ENCODE assay signal across 34 cellular contexts in the genomic region with DNA sequence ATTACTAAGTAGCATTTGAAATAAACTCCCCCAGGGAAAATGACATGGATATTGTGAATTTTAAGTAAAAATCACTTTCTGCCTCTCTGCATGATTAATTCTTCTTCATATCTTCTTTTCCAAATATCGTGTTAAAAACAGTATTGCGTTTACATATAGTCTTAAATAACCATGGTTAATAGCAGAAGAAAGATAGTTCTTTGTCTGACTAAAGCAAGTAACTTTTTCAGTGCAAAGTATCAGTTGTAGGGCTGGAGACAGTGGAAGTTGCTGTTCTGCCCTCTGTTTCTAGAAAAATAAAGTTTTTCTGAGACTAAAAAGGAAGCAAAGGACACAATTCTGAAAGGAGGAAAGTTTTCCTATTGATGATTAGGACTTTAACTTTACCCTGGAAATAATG.
A peak's percentile ranks its signal among the peaks of the same experiment; 100 is the strongest.
DNase-seq lines count a peak whose midpoint lies in the region; ATAC-seq, FAIRE-seq and TF ChIP-seq lines count a peak whose summit lies in the region.
"Had no signal": no experiment of that assay in that cellular context is flagged by ENCODE, and none has a peak within 500 bp of the region (broad histone marks: within the 10 kb centered on the region; RNA-seq: fewer than 3 reads in every experiment).

No MANE protein-coding gene starts in this region.

- no peaks in the 10 kb centered on the region for H3K9me2 ChIP-seq in SK-N-SH

- H3K9me3 Mint-ChIP-seq in HFFc6: no peaks in the 10 kb centered on the region
- H3K9me3 Mint-ChIP-seq in activated T-helper 17 cell treated with anti-CD3 and anti-CD28 coated beads, Interleukin-2, amount 50 U/mL, for 72 hours: peaks cover 4% of the 10 kb centered on the region
- H3K9me3 Mint-ChIP-seq: activated T-helper 2 cell treated with anti-CD3 and anti-CD28 coated beads, Interferon-gamma antibody, Interleukin-2, Interleukin-4, amounts not matched to agents 10 μg/mL and 5 μg/mL and 100 μg/mL, durations not matched to agents 14 hours and 24 hours and 36 hours; stimulated activated naive CD8-positive, alpha-beta T cell treated with anti-CD3 and anti-CD28 coated beads, Interleukin-15, amount 100 ng/mL, for 72 hours had no signal

- peaks cover 2 to 7% of the 10 kb centered on the region in 2 experiments; a peak in 3 of 4 replicates for H3K4me1 ChIP-seq in SK-N-SH (ENCODE audit: control insufficient read depth in 1 of 2, insufficient read depth in 2 of 2, low read depth in 1 of 2, low read length in 1 of 2)
- H3K4me1 ChIP-seq in mesodermal cell (ENCODE audit: control insufficient read depth, insufficient read depth, low read length, poor library complexity, severe bottlenecking): peaks cover 24% of the 10 kb centered on the region
- H3K4me1 ChIP-seq in smooth muscle cell (ENCODE audit: low read depth): no peaks in the 10 kb centered on the region
- H3K4me1 ChIP-seq: colonic mucosa, left ventricle myocardium inferior, parathyroid adenoma, right atrium auricular region, vagina had no signal

- no peaks in the 10 kb centered on the region for H3K9me3 ChIP-seq in SK-N-SH
- peaks cover 8% of the 10 kb centered on the region for H3K9me3 ChIP-seq in mesodermal cell (ENCODE audit: control insufficient read depth, low read length)
- no peaks in the 10 kb centered on the region for H3K9me3 ChIP-seq in smooth muscle cell (replicated peaks; ENCODE audit: low read depth)
- H3K9me3 ChIP-seq: colonic mucosa, HAP-1, left ventricle myocardium inferior, right atrium auricular region, thoracic aorta, vagina had no signal

- H3K27ac ChIP-seq in SK-N-SH (ENCODE audit: low read depth in 2 of 2, low read length in 1 of 2): peak overlapping the region in 1 of 2 experiments; percentile 58; a peak in 1 of 4 replicates
- H3K27ac ChIP-seq in mesodermal cell (ENCODE audit: low read depth, low read length, severe bottlenecking): peak overlapping the region; percentile 1
- H3K27ac ChIP-seq in smooth muscle cell (ENCODE audit: low read depth): no peak overlapping the region
- H3K27ac ChIP-seq: BLaER1, colonic mucosa, left ventricle myocardium inferior, parathyroid adenoma, right atrium auricular region, thoracic aorta, vagina, VCaP had no signal

- DNase-seq in HFFc6 (no peak), SK-N-SH (no peak), smooth muscle cell (lab: John Stamatoyannopoulos, UW; ENCODE audit: unreplicated experiment) (no peak), urothelium cell line (ENCODE audit: low spot score) (no peak), RKO (ENCODE audit: low spot score) (no peak)
- DNase-seq: activated CD4-positive, alpha-beta T cell treated with anti-CD3 and anti-CD28 coated beads for 4 hours; activated CD8-positive, alpha-beta T cell treated with anti-CD3 and anti-CD28 coated beads, Interleukin-2, amount 10 ng/mL, durations not matched to agents 7 days and 5 days; amniotic stem cell; colonic mucosa; effector CD4-positive, alpha-beta T cell; islet precursor cell; Karpas-422; left ventricle myocardium inferior; NCI-H1436 treated with DMSO at 0.1 percent for 48 hours; NCI-H2081 treated with DMSO at 0.1 percent for 48 hours; NCI-H2227 treated with DMSO at 0.1 percent for 48 hours; NCI-H69; SHP77 treated with DMSO at 0.1 percent for 48 hours; stimulated activated CD8-positive, alpha-beta memory T cell treated with anti-CD3 and anti-CD28 coated beads, Interleukin-4, amount 100 ng/mL, for 48 hours; stimulated activated naive CD8-positive, alpha-beta T cell treated with anti-CD3 and anti-CD28 coated beads, Interleukin-15, amount 100 ng/mL, for 72 hours; T-helper 9 cell had no signal

- H4K20me1 ChIP-seq in SK-N-SH (ENCODE audit: insufficient read depth): no peaks in the 10 kb centered on the region
- no peaks in the 10 kb centered on the region for H4K20me1 ChIP-seq in smooth muscle cell (ENCODE audit: low read depth)
- H4K20me1 ChIP-seq: BLaER1 had no signal

- TF ChIP-seq CTCF in HFFc6 (IDR thresholded peaks at IDR 0.05) (no peak), SK-N-SH (IDR thresholded peaks at IDR 0.05) (no peak), smooth muscle cell (IDR thresholded peaks at IDR 0.05; ENCODE audit: borderline replicate concordance, insufficient read depth, poor library complexity, severe bottlenecking) (no peak)

- no peak for ATAC-seq in activated T-helper 17 cell treated with anti-CD3 and anti-CD28 coated beads, Interleukin-2, amount 50 U/mL, for 72 hours (replicated peaks)
- ATAC-seq: activated CD8-positive, alpha-beta T cell treated with anti-CD3 and anti-CD28 coated beads, Interleukin-2, amount 10 ng/mL, durations not matched to agents 7 days and 5 days; HepG2; stimulated activated naive CD8-positive, alpha-beta T cell treated with anti-CD3 and anti-CD28 coated beads, Interleukin-15, amount 100 ng/mL, for 72 hours had no signal

- H3K79me2 ChIP-seq in SK-N-SH (ENCODE audit: insufficient read depth) (no peaks in the 10 kb centered on the region), smooth muscle cell (ENCODE audit: low read depth) (no peaks in the 10 kb centered on the region)
- H3K79me2 ChIP-seq: parathyroid adenoma had no signal

- POLR2A ChIA-PET in SK-N-SH (lab: Yijun Ruan, JAX): interaction anchor here (0.6 kb wide), 1 partner anchor 530 kb away, joined by 3 read pairs; no protein-coding TSS in a partner anchor

- TF ChIP-seq EP300 in SK-N-SH (IDR thresholded peaks at IDR 0.05; ENCODE audit: borderline replicate concordance in 1 of 2, low read depth in 1 of 2, low read length in 1 of 2): no peak

- H3K4me2 ChIP-seq in SK-N-SH (peak overlapping the region; percentile 17; the same call in 1 of the 2 replicates), smooth muscle cell (peak overlapping the region; percentile 55)
- H3K4me2 ChIP-seq: BLaER1 had no signal

- H3K27me3 ChIP-seq in SK-N-SH (ENCODE audit: insufficient read depth): no peaks in the 10 kb centered on the region
- H3K27me3 ChIP-seq in smooth muscle cell (ENCODE audit: low read depth): no peaks in the 10 kb centered on the region
- H3K27me3 ChIP-seq: BLaER1, colonic mucosa, right atrium auricular region, vagina had no signal

- FAIRE-seq in urothelium cell line (lab: Jason Lieb, UNC): no peak
- FAIRE-seq: HepG2 had no signal

- CTCF ChIA-PET in SK-N-SH (lab: Yijun Ruan, JAX): no interaction called here

- peaks cover 4% of the 10 kb centered on the region; the same call in 1 of the 2 replicates for H3K36me3 Mint-ChIP-seq in HFFc6 (ENCODE audit: low read depth)
- H3K36me3 Mint-ChIP-seq in activated T-helper 17 cell treated with anti-CD3 and anti-CD28 coated beads, Interleukin-2, amount 50 U/mL, for 72 hours (ENCODE audit: low read depth): no peaks in the 10 kb centered on the region
- H3K36me3 Mint-ChIP-seq: activated naive CD4-positive, alpha-beta T cell treated with anti-CD3 and anti-CD28 coated beads, Interleukin-2, amount 50 U/mL, for 24 hours had no signal

- 88% methylated on average over 2 of the region's 2 CpGs for WGBS in SK-N-SH (ENCODE audit: low lambda C conversion rate)
- 80% methylated on average over 1 of the region's 2 CpGs; no CpG with 5 or more reads in 1 of the 2 experiments for WGBS in mesodermal cell (ENCODE audit: insufficient coverage in 2 of 2), 2 experiments
- WGBS in smooth muscle cell (ENCODE audit: low lambda C conversion rate): 50% methylated on average over 2 of the region's 2 CpGs

- H3K36me3 ChIP-seq in SK-N-SH (replicated peaks in 1 of 2; ENCODE audit: control insufficient read depth in 1 of 2, insufficient read depth in 2 of 2, low read length in 1 of 2) (no peaks in the 10 kb centered on the region), mesodermal cell (ENCODE audit: control insufficient read depth, insufficient read depth, low read length) (no peaks in the 10 kb centered on the region), smooth muscle cell (ENCODE audit: low read depth) (no peaks in the 10 kb centered on the region)
- H3K36me3 ChIP-seq: BLaER1, colonic mucosa, HAP-1, left ventricle myocardium inferior, right atrium auricular region, thoracic aorta, vagina had no signal

- H3K27me3 Mint-ChIP-seq in HFFc6 (ENCODE audit: insufficient read depth): no peaks in the 10 kb centered on the region; the same call in 1 of the 2 replicates
- H3K27me3 Mint-ChIP-seq in activated T-helper 17 cell treated with anti-CD3 and anti-CD28 coated beads, Interleukin-2, amount 50 U/mL, for 72 hours: no peaks in the 10 kb centered on the region
- H3K27me3 Mint-ChIP-seq: activated naive CD4-positive, alpha-beta T cell treated with anti-CD3 and anti-CD28 coated beads, Interleukin-2, amount 50 U/mL, for 24 hours; stimulated activated naive CD8-positive, alpha-beta T cell treated with anti-CD3 and anti-CD28 coated beads, Interleukin-15, amount 100 ng/mL, for 72 hours had no signal

- TF ChIP-seq RAD21 in SK-N-SH (IDR thresholded peaks at IDR 0.05; ENCODE audit: low read length): no peak

- H3K4me3 Mint-ChIP-seq in HFFc6: peak overlapping the region; percentile 49
- no peak overlapping the region for H3K4me3 Mint-ChIP-seq in activated T-helper 17 cell treated with anti-CD3 and anti-CD28 coated beads, Interleukin-2, amount 50 U/mL, for 72 hours
- H3K4me3 Mint-ChIP-seq: activated CD8-positive, alpha-beta T cell treated with anti-CD3 and anti-CD28 coated beads, Interleukin-2, amount 10 ng/mL, durations not matched to agents 7 days and 5 days; activated naive CD4-positive, alpha-beta T cell treated with anti-CD3 and anti-CD28 coated beads, Interleukin-2, amount 50 U/mL, for 24 hours; stimulated activated naive CD8-positive, alpha-beta T cell treated with anti-CD3 and anti-CD28 coated beads, Interleukin-15, amount 100 ng/mL, for 72 hours had no signal

- peaks cover 32% of the 10 kb centered on the region for H3K4me1 Mint-ChIP-seq in HFFc6 (ENCODE audit: low read depth)
- no peaks in the 10 kb centered on the region for H3K4me1 Mint-ChIP-seq in activated T-helper 17 cell treated with anti-CD3 and anti-CD28 coated beads, Interleukin-2, amount 50 U/mL, for 72 hours
- H3K4me1 Mint-ChIP-seq: activated naive CD4-positive, alpha-beta T cell treated with anti-CD3 and anti-CD28 coated beads, Interleukin-2, amount 50 U/mL, for 24 hours; stimulated activated naive CD8-positive, alpha-beta T cell treated with anti-CD3 and anti-CD28 coated beads, Interleukin-15, amount 100 ng/mL, for 72 hours had no signal

- H3K27ac Mint-ChIP-seq in HFFc6: peak overlapping the region; percentile 60
- H3K27ac Mint-ChIP-seq in activated T-helper 17 cell treated with anti-CD3 and anti-CD28 coated beads, Interleukin-2, amount 50 U/mL, for 72 hours: no peak overlapping the region
- H3K27ac Mint-ChIP-seq: activated CD8-positive, alpha-beta T cell treated with anti-CD3 and anti-CD28 coated beads, Interleukin-2, amount 10 ng/mL, durations not matched to agents 7 days and 5 days; activated naive CD4-positive, alpha-beta T cell treated with anti-CD3 and anti-CD28 coated beads, Interleukin-2, amount 50 U/mL, for 24 hours; activated T-helper 2 cell treated with anti-CD3 and anti-CD28 coated beads, Interferon-gamma antibody, Interleukin-2, Interleukin-4, amounts not matched to agents 10 μg/mL and 5 μg/mL and 100 μg/mL, durations not matched to agents 14 hours and 24 hours and 36 hours; stimulated activated naive CD8-positive, alpha-beta T cell treated with anti-CD3 and anti-CD28 coated beads, Interleukin-15, amount 100 ng/mL, for 72 hours had no signal

- H3K9ac ChIP-seq in SK-N-SH: no peak overlapping the region
- H3K9ac ChIP-seq in smooth muscle cell (ENCODE audit: low read depth): no peak overlapping the region
- H3K9ac ChIP-seq: BLaER1, parathyroid adenoma had no signal

- H2AFZ ChIP-seq in SK-N-SH (ENCODE audit: low read depth) (peak overlapping the region; percentile 23; the same call in 1 of the 2 replicates), smooth muscle cell (ENCODE audit: low read depth) (peak overlapping the region; percentile 48)
- H2AFZ ChIP-seq: parathyroid adenoma had no signal

- peaks cover 6% of the 10 kb centered on the region for H3F3A ChIP-seq in SK-N-SH (replicated peaks; ENCODE audit: insufficient read depth)
- no peaks in the 10 kb centered on the region for H3F3A ChIP-seq in smooth muscle cell (ENCODE audit: low read depth)

- no peak overlapping the region for H3K4me3 ChIP-seq in SK-N-SH (ENCODE audit: low read depth in 2 of 2, low read length in 1 of 2)
- no peak overlapping the region for H3K4me3 ChIP-seq in mesodermal cell (ENCODE audit: extremely low read depth, insufficient read depth, low read length, poor library complexity, severe bottlenecking)
- H3K4me3 ChIP-seq in smooth muscle cell: no peak overlapping the region
- H3K4me3 ChIP-seq: BLaER1, colonic mucosa, GM12878, HAP-1, left ventricle myocardium inferior, right atrium auricular region, thoracic aorta, vagina had no signal
